In the genomic region with DNA sequence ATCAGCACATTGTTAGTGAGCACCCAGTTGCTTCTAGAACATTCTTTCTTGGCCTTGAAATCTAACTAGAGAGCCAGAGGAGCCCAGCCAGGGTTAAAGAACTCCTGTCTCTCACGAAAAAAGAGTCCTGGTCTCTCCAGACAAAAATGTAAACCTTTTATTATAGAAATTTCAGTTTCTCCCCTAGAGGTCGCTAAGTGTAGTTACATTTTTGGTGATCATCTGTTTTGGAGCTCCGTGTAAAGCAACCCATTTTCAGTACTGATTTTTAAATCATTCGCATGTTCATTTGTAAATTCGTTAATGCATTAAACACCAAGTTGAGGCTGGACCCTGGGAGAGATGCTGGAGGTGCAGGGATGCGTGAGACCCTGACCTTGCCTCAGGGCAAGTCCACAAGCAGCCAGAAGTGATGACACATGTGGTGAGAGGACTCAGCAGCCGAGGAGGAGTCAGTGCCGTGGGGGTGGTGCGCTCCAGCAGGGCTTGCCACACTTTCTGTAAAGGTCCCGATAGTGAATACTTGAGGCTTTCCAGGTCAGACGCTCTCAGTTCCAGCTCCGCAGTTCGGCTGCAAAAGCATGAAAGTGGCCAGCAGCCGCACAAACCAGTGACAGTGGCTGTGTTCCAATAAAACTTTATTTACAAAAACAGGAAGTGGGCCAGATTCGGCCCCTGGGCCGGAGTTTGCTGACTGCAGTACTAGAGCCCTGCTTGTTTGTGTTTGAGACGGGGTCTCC, we compare ENCODE assay signal across 12 cellular contexts.
DNase-seq lines count a peak whose midpoint lies in the region; ATAC-seq, FAIRE-seq and TF ChIP-seq lines count a peak whose summit lies in the region.
"Had no signal": no experiment of that assay in that cellular context is flagged by ENCODE, and none has a peak within 500 bp of the region (broad histone marks: within the 10 kb centered on the region; RNA-seq: fewer than 3 reads in every experiment).

No MANE protein-coding gene starts in this region.

- CTCF ChIA-PET in OCI-LY7 (lab: Charles Lee; ENCODE audit: unreplicated experiment) (no interaction called here), H1 (lab: Charles Lee; ENCODE audit: partially characterized antibody) (interaction anchor here (0.6 to 2.4 kb wide), 37 partner anchors 8 to 346 kb away, joined by 3 to 11 read pairs (median 4); no protein-coding TSS in a partner anchor)

- H4K91ac ChIP-seq in H1 (replicated peaks; ENCODE audit: insufficient read length, low read length): peak overlapping the region; percentile 4

- H4K5ac ChIP-seq in H1 (ENCODE audit: insufficient read length, low read depth, low read length): no peak overlapping the region

- no peak overlapping the region; the same call in 1 of the 2 replicates for H3K18ac ChIP-seq in H1 (ENCODE audit: extremely low read depth, low read length)

- H3K4me3 ChIP-seq in OCI-LY7 (ENCODE audit: low read depth, low read length, poor library complexity, severe bottlenecking): no peak overlapping the region
- no peak overlapping the region for H3K4me3 ChIP-seq in H1 (ENCODE audit: extremely low read depth in 1 of 4, insufficient read depth in 2 of 4, low read depth in 3 of 4, low read length in 4 of 4)
- H3K4me3 ChIP-seq in transverse colon: no peak overlapping the region

- TF ChIP-seq CTCF in OCI-LY7 (conservative IDR thresholded peaks at IDR 0.05; ENCODE audit: low read length) (peak; percentile 61), H1 (IDR thresholded peaks at IDR 0.05; ENCODE audit: control extremely low read depth in 1 of 3, insufficient read depth in 1 of 3, low read depth in 1 of 3, low read length in 3 of 3) (no peak; a peak in 1 of 4 replicates), transverse colon (IDR thresholded peaks at IDR 0.05) (peak in 3 of 5 experiments; percentile 9 to 17 (median 10))

- no peak for TF ChIP-seq POLR2A in H1 (IDR thresholded peaks at IDR 0.05; ENCODE audit: control extremely low read depth in 1 of 2, low read depth in 2 of 2, low read length in 2 of 2)
- no peak for TF ChIP-seq POLR2A in transverse colon (IDR thresholded peaks at IDR 0.05)

- no peak overlapping the region for H3K14ac ChIP-seq in H1 (ENCODE audit: insufficient read length)

- no TSS peak for BruUV-seq in OCI-LY7 (replicated peaks; lab: Mats Ljungman, UMichigan)

- no peaks in the 10 kb centered on the region for H3K23me2 ChIP-seq in H1 (ENCODE audit: low read depth, low read length)

- DNase-seq in SIG-M5 treated with dmso at 0.1 percent for 504 hours (lab: John Stamatoyannopoulos, UW; ENCODE audit: unreplicated experiment) (peak; percentile 2), SIG-M5 (lab: John Stamatoyannopoulos, UW) (no peak), OCI-LY7 (ENCODE audit: low spot score) (peak; percentile 3), H1 (ENCODE audit: low read depth in 1 of 2, low spot score in 2 of 2) (peak in 1 of 2 experiments; percentile 58), transverse colon (no peak), T-helper 1 cell (no peak)
- DNase-seq in activated CD8-positive, alpha-beta memory T cell treated with anti-CD3 and anti-CD28 coated beads, Interleukin-2, amount 50 U/mL, for 48 hours: no peak
- DNase-seq: activated CD4-positive, alpha-beta T cell treated with anti-CD3 and anti-CD28 coated beads, Interleukin-2, amount 50 U/mL, for 1 hour; anterior cingulate cortex had no signal

- no peak overlapping the region for H3K56ac ChIP-seq in H1 (replicated peaks; ENCODE audit: insufficient read length, low read depth, low read length)

- H3K4me1 ChIP-seq in OCI-LY7 (ENCODE audit: insufficient read depth, low read length, poor library complexity, severe bottlenecking) (no peaks in the 10 kb centered on the region), H1 (replicated peaks in 1 of 4; ENCODE audit: control insufficient read depth in 3 of 4, insufficient read depth in 4 of 4, low read length in 3 of 4) (peaks cover 0 to 4% (median 0%) of the 10 kb centered on the region in 4 experiments; a peak in 1 of 7 replicates), transverse colon (no peaks in the 10 kb centered on the region)

- no peak overlapping the region; the same call in 1 of the 2 replicates for H4K8ac ChIP-seq in H1 (ENCODE audit: extremely low read depth, insufficient read depth, low read length)

- H3K9me2 ChIP-seq in OCI-LY7 (ENCODE audit: insufficient read depth, low read length): no peaks in the 10 kb centered on the region

- no peaks in the 10 kb centered on the region for H3K27me3 ChIP-seq in H1 (replicated peaks in 1 of 4; ENCODE audit: control insufficient read depth in 3 of 4, extremely low read depth in 1 of 4, insufficient read depth in 3 of 4, low read length in 3 of 4)
- H3K27me3 ChIP-seq in transverse colon: no peaks in the 10 kb centered on the region

- no peak overlapping the region for H2BK12ac ChIP-seq in H1 (ENCODE audit: low read depth, low read length)

- no peak for ATAC-seq in GM18909 (IDR thresholded peaks at IDR 0.05; ENCODE audit: poor library complexity, unreplicated experiment)
- ATAC-seq: Panc1; stimulated activated effector memory CD8-positive, alpha-beta T cell treated with anti-CD3 and anti-CD28 coated beads, Interleukin-12 subunit alpha, Interleukin-12 subunit beta, amount 100 ng/mL, for 72 hours had no signal

- H2AK5ac ChIP-seq in H1 (ENCODE audit: low read depth, low read length): no peak overlapping the region

- WGBS in H1 (ENCODE audit: extremely low coverage in 1 of 2, insufficient coverage in 1 of 2, insufficient read length in 1 of 2, insufficient replicate concordance in 2 of 2, low coverage in 1 of 2, low lambda C conversion rate in 2 of 2, missing lambda C conversion rate in 1 of 2), 2 experiments: 75% methylated on average over 17 of the region's 17 CpGs; no CpG with 5 or more reads in 1 of the 2 experiments
- 33 to 85% methylated on average over 2 to 17 of the region's 17 CpGs for WGBS in transverse colon (ENCODE audit: low coverage in 1 of 2), 2 donors

- no peak overlapping the region for H2BK20ac ChIP-seq in H1 (ENCODE audit: low read length)

- H3K4me2 ChIP-seq in OCI-LY7 (ENCODE audit: low read length) (no peak overlapping the region), H1 (ENCODE audit: insufficient read depth in 1 of 2, low read depth in 2 of 2, low read length in 2 of 2) (no peak overlapping the region; a peak in 1 of 4 replicates)

- POLR2A ChIA-PET in OCI-LY7 (lab: Charles Lee): interaction anchor here (0.6 kb wide), 1 partner anchor 652 kb away, joined by 3 read pairs; no protein-coding TSS in a partner anchor
- POLR2A ChIA-PET in H1 (lab: Charles Lee; ENCODE audit: partially characterized antibody): interaction anchor here (0.6 to 1.5 kb wide), 3 partner anchors 9 to 60 kb away, joined by 3 read pairs; no protein-coding TSS in a partner anchor

- no peak for FAIRE-seq in H1 (lab: Jason Lieb, UNC)

- no peak overlapping the region for H2BK5ac ChIP-seq in H1 (ENCODE audit: low read depth, low read length)

- no peaks in the 10 kb centered on the region for H3K79me1 ChIP-seq in H1 (ENCODE audit: low read depth, low read length)

- no peak overlapping the region for H2BK120ac ChIP-seq in H1 (replicated peaks; ENCODE audit: low read depth, low read length)

- H3K79me2 ChIP-seq in OCI-LY7 (ENCODE audit: insufficient read depth, low read depth, low read length) (no peaks in the 10 kb centered on the region), H1 (ENCODE audit: control insufficient read depth in 1 of 2, insufficient read depth in 2 of 2, low read length in 2 of 2) (no peaks in the 10 kb centered on the region)

- H3K9ac ChIP-seq in H1 (replicated peaks in 1 of 4; ENCODE audit: extremely low read depth in 1 of 4, low read depth in 3 of 4, low read length in 3 of 4): no peak overlapping the region

- H3K23ac ChIP-seq in H1 (ENCODE audit: insufficient read length): no peak overlapping the region

- H3K4ac ChIP-seq in H1 (replicated peaks; ENCODE audit: insufficient read length, low read depth, low read length): no peak overlapping the region

- TF ChIP-seq RAD21 in H1 (IDR thresholded peaks at IDR 0.05 in 1 of 2, conservative IDR thresholded peaks at IDR 0.05 in 1 of 2; ENCODE audit: low read depth in 2 of 2, low read length in 2 of 2): peak in 1 of 2 experiments; percentile 10; a peak in 1 of 4 replicates

- H4K20me1 ChIP-seq in OCI-LY7 (ENCODE audit: insufficient read depth, low read length): no peaks in the 10 kb centered on the region
- H4K20me1 ChIP-seq in H1 (replicated peaks in 1 of 2; ENCODE audit: control insufficient read depth in 1 of 2, insufficient read depth in 2 of 2, low read length in 2 of 2): no peaks in the 10 kb centered on the region

- H2AFZ ChIP-seq in OCI-LY7 (ENCODE audit: low read length) (no peak overlapping the region), H1 (ENCODE audit: low read length) (peak overlapping the region; percentile 55)

- H3K36me3 ChIP-seq in OCI-LY7 (ENCODE audit: insufficient read depth, low read length) (no peaks in the 10 kb centered on the region), H1 (ENCODE audit: control insufficient read depth in 2 of 4, insufficient read depth in 4 of 4, low read length in 3 of 4) (no peaks in the 10 kb centered on the region), transverse colon (no peaks in the 10 kb centered on the region)

- in situ Hi-C loops in transverse colon (cut with MboI; ENCODE audit: low pct_ligation_motif_present in 1 of 4, low pct_unique_long_range_greater_than_20kb in 1 of 4, low sequenced_read_pairs in 3 of 4): no loop called here

- TF ChIP-seq EP300 in H1 (IDR thresholded peaks at IDR 0.05; ENCODE audit: borderline replicate concordance in 1 of 2, low read depth in 2 of 2, low read length in 2 of 2): no peak
- no peak for TF ChIP-seq EP300 in transverse colon (IDR thresholded peaks at IDR 0.05; ENCODE audit: low read depth)

- H3K27ac ChIP-seq in OCI-LY7 (ENCODE audit: low read depth, low read length, poor library complexity, severe bottlenecking) (no peak overlapping the region), H1 (ENCODE audit: low read depth, low read length) (no peak overlapping the region), transverse colon (no peak overlapping the region)

- no peaks in the 10 kb centered on the region for H3K9me3 ChIP-seq in OCI-LY7 (ENCODE audit: low read length)
- no peaks in the 10 kb centered on the region for H3K9me3 ChIP-seq in H1 (ENCODE audit: insufficient read depth in 2 of 2, low read depth in 1 of 2, low read length in 1 of 2)
- no peaks in the 10 kb centered on the region for H3K9me3 ChIP-seq in transverse colon

- intact Hi-C loops in OCI-LY7 (cut with micrococcal nuclease; ENCODE audit: unreplicated experiment): no loop called here
- intact Hi-C loops in transverse colon (cut with DNase I; ENCODE audit: low total_unique reads): no loop called here

- no peak overlapping the region for H2BK15ac ChIP-seq in H1 (ENCODE audit: low read length)

TF ChIP-seq in H1, 55 proteins besides CTCF, POLR2A, EP300 and RAD21 (continues in another document):
- TF ChIP-seq SRF (IDR thresholded peaks at IDR 0.05; ENCODE audit: low read depth, low read length): no peak
- no peak for TF ChIP-seq FOSL1 (IDR thresholded peaks at IDR 0.05; ENCODE audit: insufficient read depth, low read depth, low read length)
- no peak for TF ChIP-seq MAFK (IDR thresholded peaks at IDR 0.05; ENCODE audit: low read depth, low read length)

Comparison
In these comparisons a context has a peak if more than half of its experiments do, and no peak if none do; other contexts are left out.
1. DNase-seq: peak in SIG-M5 treated with dmso at 0.1 percent for 504 hours (single experiment) and OCI-LY7 (single experiment); none in SIG-M5 (single experiment), transverse colon (single experiment), T-helper 1 cell (0 of 5) and activated CD8-positive, alpha-beta memory T cell treated with anti-CD3 and anti-CD28 coated beads, Interleukin-2, amount 50 U/mL, for 48 hours (single experiment).
2. CTCF ChIP-seq: peak in OCI-LY7 (single experiment) and transverse colon (3 of 5); none in H1 (0 of 3).